ENCODE assay signal across 8 cellular contexts in genomic region chr20:24994470-24995368, GRCh38.
DNase-seq lines count a peak whose midpoint lies in the region; ATAC-seq and TF ChIP-seq lines count a peak whose summit lies in the region.

No MANE protein-coding gene starts in this region.

- H3K27ac ChIP-seq in RWPE2 (ENCODE audit: poor library complexity, severe bottlenecking) (no peak overlapping the region), neutrophil (no peak overlapping the region)

- DNase-seq in Kasumi-1 (lab: John Stamatoyannopoulos, UW) (peak; percentile 70 to 85), RWPE2 (ENCODE audit: low spot score) (no peak), foreskin fibroblast (peak; percentile 61 to 89), stromal cell of bone marrow (ENCODE audit: low read depth) (peak; percentile 57)
- DNase-seq in activated effector memory CD4-positive, alpha-beta T cell treated with Interleukin-2 at 50 U/mL for 16 hours, result peak; percentile 71

- H3K27me3 ChIP-seq in RWPE2 (ENCODE audit: insufficient read depth, poor library complexity, severe bottlenecking) (no peaks in the 10 kb centered on the region), neutrophil (peaks cover 6% of the 10 kb centered on the region)

- peak; percentile 28; the same call in 2 of the 3 replicates for ATAC-seq in RWPE2 (ENCODE audit: low read depth)
- no peak for ATAC-seq in GM21619 (IDR thresholded peaks at IDR 0.05; ENCODE audit: unreplicated experiment)

- no peak overlapping the region for H3K4me3 ChIP-seq in RWPE2 (ENCODE audit: severe bottlenecking)
- H3K4me3 ChIP-seq in foreskin fibroblast (ENCODE audit: low read depth in 1 of 2, low read length in 2 of 2), result peak overlapping the region; percentile 17 to 48
- no peak overlapping the region for H3K4me3 ChIP-seq in neutrophil (ENCODE audit: low read depth in 1 of 2, low read length in 1 of 2)

- H3K36me3 ChIP-seq in RWPE2 (ENCODE audit: low read depth) (peaks cover 2% of the 10 kb centered on the region; the same call in 1 of the 2 replicates), neutrophil (no peaks in the 10 kb centered on the region)

- TF ChIP-seq CTCF in GM12872 (IDR thresholded peaks at IDR 0.05; ENCODE audit: insufficient read depth, low read depth, low read length), result peak; percentile 92
- peak; percentile 97 for TF ChIP-seq CTCF in RWPE2 (IDR thresholded peaks at IDR 0.05; ENCODE audit: poor library complexity, severe bottlenecking)
- TF ChIP-seq CTCF in foreskin fibroblast (IDR thresholded peaks at IDR 0.05; ENCODE audit: low read depth, low read length), result peak; percentile 90
- peak; percentile 93 for TF ChIP-seq CTCF in neutrophil (IDR thresholded peaks at IDR 0.05)

- H3K9me3 ChIP-seq in RWPE2 (ENCODE audit: severe bottlenecking) (no peaks in the 10 kb centered on the region), neutrophil (no peaks in the 10 kb centered on the region)

- H3K4me1 ChIP-seq in RWPE2 (ENCODE audit: insufficient read depth, poor library complexity, severe bottlenecking), result peaks cover 8% of the 10 kb centered on the region
- H3K4me1 ChIP-seq in neutrophil (ENCODE audit: control insufficient read depth in 1 of 2, insufficient read depth in 1 of 2, low read depth in 1 of 2, low read length in 1 of 2), result peaks cover 39 to 55% of the 10 kb centered on the region in 2 experiments

Comparison
In these comparisons a context has a peak if more than half of its experiments do, and no peak if none do; other contexts are left out.
1. H3K4me3 ChIP-seq: peak in foreskin fibroblast (2 of 2); none in RWPE2 (single experiment) and neutrophil (0 of 2).
2. Peak in every context shown above with its lines, with median percentiles within 50 percentile points of each other: CTCF ChIP-seq.